In genomic region chr7:30761214-30762156, GRCh38 we compare ENCODE assay signal across 1 cellular context.
A peak's percentile ranks its signal among the peaks of the same experiment; 100 is the strongest.
TF ChIP-seq lines count a peak whose summit lies in the region.

No MANE protein-coding gene starts in this region.

TF ChIP-seq in K562, 482 proteins besides CTCF, POLR2A, EP300 and RAD21 (continued from another document and continues in another):
- no peak for TF ChIP-seq ADNP (tag; IDR thresholded peaks at IDR 0.05)
- TF ChIP-seq NCOA2 (IDR thresholded peaks at IDR 0.05; ENCODE audit: partially characterized antibody in 2 of 2), result peak; percentile 90 to 91
- 0 out of 2 replicates have a peak, but pooled peaks have one; percentile 22 for TF ChIP-seq ZSCAN29 (IDR thresholded peaks at IDR 0.05)
- 0 out of 2 replicates have a peak, but pooled peaks have one; percentile 21 for TF ChIP-seq RUNX1 (IDR thresholded peaks at IDR 0.05; ENCODE audit: low read depth)
- peak; percentile 100 for TF ChIP-seq STAT5A (IDR thresholded peaks at IDR 0.05; ENCODE audit: borderline replicate concordance, low read length)
- TF ChIP-seq IFI16 (CRISPR knock-in tag; IDR thresholded peaks at IDR 0.05), result 0 out of 2 replicates have a peak, but pooled peaks have one; percentile 3
- TF ChIP-seq LCOR (CRISPR knock-in tag; IDR thresholded peaks at IDR 0.05), result peak; percentile 86; the same call in 1 of the 2 replicates
- TF ChIP-seq MTA3 (IDR thresholded peaks at IDR 0.05; ENCODE audit: borderline replicate concordance), result peak; percentile 90
- peak; percentile 26; the same call in 1 of the 2 replicates for TF ChIP-seq PTRF (tag; IDR thresholded peaks at IDR 0.05)
- 0 out of 4 replicates have a peak, but pooled peaks of 1 of the 2 experiments have one; percentile 34 for TF ChIP-seq MLLT1 (IDR thresholded peaks at IDR 0.05)
- peak in 1 of 2 experiments; percentile 92; a peak in 2 of 3 replicates for TF ChIP-seq CBX3 (IDR thresholded peaks at IDR 0.05; ENCODE audit: borderline replicate concordance in 1 of 2, low read length in 2 of 2)
- peak; percentile 66; the same call in 1 of the 2 replicates for TF ChIP-seq GTF2A2 (tag; IDR thresholded peaks at IDR 0.05)
- peak; percentile 76; the same call in 1 of the 2 replicates for TF ChIP-seq AFF4 (CRISPR knock-in tag; IDR thresholded peaks at IDR 0.05)
- TF ChIP-seq ARID3A (IDR thresholded peaks at IDR 0.05; ENCODE audit: borderline replicate concordance, low read depth, low read length), result peak; percentile 49; the same call in 1 of the 2 replicates
- TF ChIP-seq TCF3 (CRISPR knock-in tag; IDR thresholded peaks at IDR 0.05), result peak; percentile 99
- peak; percentile 75 for TF ChIP-seq ZNF175 (CRISPR knock-in tag; IDR thresholded peaks at IDR 0.05; ENCODE audit: low read depth)
- no peak for TF ChIP-seq PBX2 (CRISPR knock-in tag; IDR thresholded peaks at IDR 0.05; ENCODE audit: low read depth)
- TF ChIP-seq PBX2 (tag; conservative IDR thresholded peaks at IDR 0.05; ENCODE audit: low read depth), result 0 out of 2 replicates have a peak, but pooled peaks have one; percentile 27
- TF ChIP-seq NR2C1 (IDR thresholded peaks at IDR 0.05), result peak; percentile 76
- peak; percentile 80 for TF ChIP-seq NR2C1 (tag; IDR thresholded peaks at IDR 0.05)
- TF ChIP-seq PHF20 (IDR thresholded peaks at IDR 0.05; ENCODE audit: partially characterized antibody), result peak; percentile 18
- TF ChIP-seq PRDM10 (IDR thresholded peaks at IDR 0.05; ENCODE audit: partially characterized antibody), result peak; percentile 61
- peak; percentile 98 for TF ChIP-seq SMAD4 (CRISPR knock-in tag; conservative IDR thresholded peaks at IDR 0.05)
- TF ChIP-seq ZKSCAN3 (CRISPR knock-in tag; IDR thresholded peaks at IDR 0.05), result no peak
- no peak for TF ChIP-seq CREB3 (tag; conservative IDR thresholded peaks at IDR 0.05; ENCODE audit: low read depth)
- peak; percentile 17; the same call in 1 of the 2 replicates for TF ChIP-seq BACH1 (tag; IDR thresholded peaks at IDR 0.05)
- TF ChIP-seq FOXO4 (CRISPR knock-in tag; IDR thresholded peaks at IDR 0.05), result no peak
- no peak for TF ChIP-seq ILF3 (IDR thresholded peaks at IDR 0.05; ENCODE audit: borderline replicate concordance)
- TF ChIP-seq LEF1 (IDR thresholded peaks at IDR 0.05), result peak; percentile 99
- TF ChIP-seq SMAD3 (CRISPR knock-in tag; conservative IDR thresholded peaks at IDR 0.05), result peak; percentile 88
- TF ChIP-seq ZNF217 (CRISPR knock-in tag; IDR thresholded peaks at IDR 0.05), result no peak
